In the genomic region with DNA sequence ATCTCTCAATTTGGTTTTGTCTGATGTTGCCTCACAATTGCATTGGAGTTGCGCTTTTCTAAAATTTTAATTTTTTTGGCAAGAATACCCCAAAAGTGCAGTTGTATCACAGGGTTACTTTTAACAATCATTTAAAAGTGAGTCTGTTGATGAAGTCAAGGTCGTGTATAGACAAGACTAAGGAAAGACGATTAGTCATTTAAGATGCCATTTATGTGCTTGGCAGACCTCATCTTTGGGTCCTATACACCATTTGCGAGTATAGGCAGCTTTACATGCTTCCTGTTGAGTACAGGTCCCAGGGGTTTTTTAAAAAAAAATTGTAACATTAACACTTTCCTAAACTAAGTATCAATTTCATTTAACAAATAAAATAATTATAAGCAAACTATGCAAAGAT, we compare ENCODE assay signal across 25 cellular contexts.
"Had no signal": no experiment of that assay in that cellular context is flagged by ENCODE, and none has a peak within 500 bp of the region (broad histone marks: within the 10 kb centered on the region; RNA-seq: fewer than 3 reads in every experiment).

No MANE protein-coding gene starts in this region.

- H3K9me3 ChIP-seq: esophagus muscularis mucosa, gastrocnemius medialis, heart right ventricle, left lung, lower lobe of right lung, mucosa of descending colon had no signal

- H3K36me3 ChIP-seq: esophagus muscularis mucosa, gastrocnemius medialis, heart right ventricle, left lung, lower lobe of right lung had no signal

- H3K27me3 ChIP-seq: dorsolateral prefrontal cortex, esophagus muscularis mucosa, gastrocnemius medialis, left lung had no signal

- H3K4me1 Mint-ChIP-seq: mesothelial cell of epicardium, naive B cell had no signal

- DNase-seq: dermis blood vessel endothelial cell; dorsolateral prefrontal cortex; effector CD4-positive, alpha-beta T cell; effector memory CD8-positive, alpha-beta T cell; endodermal cell; foreskin melanocyte; gastrocnemius medialis; glutamatergic neuron; head of caudate nucleus; heart right ventricle; hippocampal formation; kidney; kidney glomerular epithelial cell; left lung; left ventricle myocardium superior; lower lobe of right lung; mesenchymal stem cell; mucosa of descending colon; naive B cell had no signal

- FAIRE-seq: colon, endometrium, islet of Langerhans, kidney had no signal

- H3K27ac ChIP-seq: coronary artery, esophagus muscularis mucosa, gastrocnemius medialis, heart right ventricle, left lung, lower lobe of right lung had no signal

- H3K4me3 ChIP-seq: coronary artery, dorsolateral prefrontal cortex, esophagus muscularis mucosa, gastrocnemius medialis, heart right ventricle, left lung, lower lobe of right lung, mucosa of descending colon had no signal

- ATAC-seq: effector memory CD8-positive, alpha-beta T cell; gastrocnemius medialis; heart right ventricle; left lung; left ventricle myocardium superior; lower lobe of right lung; mucosa of descending colon had no signal

- H3K4me3 Mint-ChIP-seq: effector memory CD8-positive, alpha-beta T cell; endodermal cell; mesothelial cell of epicardium; naive B cell had no signal

- H3K9me3 Mint-ChIP-seq: effector memory CD8-positive, alpha-beta T cell; endodermal cell had no signal

- H3K27ac Mint-ChIP-seq: effector memory CD8-positive, alpha-beta T cell; endodermal cell; mesothelial cell of epicardium; naive B cell had no signal

- H3K36me3 Mint-ChIP-seq: mesothelial cell of epicardium, naive B cell had no signal

- H3K4me1 ChIP-seq: gastrocnemius medialis, heart right ventricle, left lung had no signal
